In the genomic region with DNA sequence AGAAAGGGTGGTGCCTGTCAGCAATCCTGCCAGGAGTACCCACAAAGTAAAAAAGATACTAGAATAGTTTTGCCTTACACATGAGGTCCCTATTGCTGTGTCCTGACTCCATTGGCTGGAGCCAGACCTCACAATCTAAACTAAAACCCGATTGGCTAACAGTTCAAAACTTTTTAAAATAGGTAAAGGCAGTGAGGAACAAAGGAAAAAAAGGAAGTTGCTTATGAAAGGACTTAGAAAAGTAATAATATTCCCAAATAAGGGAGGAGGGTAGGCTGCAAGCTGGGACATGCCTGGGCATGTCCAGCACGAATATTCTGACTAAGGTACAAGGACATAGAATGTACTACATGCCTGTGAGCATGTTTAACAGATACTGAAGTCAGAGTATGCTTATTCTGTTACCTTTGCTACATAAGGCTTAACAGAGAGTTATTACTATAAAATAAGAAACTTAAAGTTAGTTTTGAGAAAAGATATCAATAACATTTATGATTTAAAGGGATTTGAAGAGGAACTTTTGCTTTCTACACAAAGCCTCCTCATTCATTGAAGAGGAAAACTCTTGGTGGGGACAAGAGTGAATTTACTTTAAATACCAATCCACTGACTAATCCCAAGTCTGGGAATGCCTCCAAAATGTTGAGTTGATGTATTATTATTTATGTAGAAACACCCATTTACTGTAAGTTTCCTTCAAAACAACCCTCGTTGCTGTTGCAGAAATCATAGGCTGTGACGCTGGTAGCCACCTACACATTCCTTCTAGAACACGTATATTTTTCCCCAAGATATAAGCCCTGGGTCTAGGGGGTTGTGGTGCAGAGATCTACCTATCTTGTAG, we compare ENCODE assay signal across 1 cellular context.
TF ChIP-seq lines count a peak whose summit lies in the region.

No MANE protein-coding gene starts in this region.

TF ChIP-seq in HCT116, 20 proteins besides CTCF, POLR2A, EP300 and RAD21 (continued from another document):
- TF ChIP-seq CEBPB (IDR thresholded peaks at IDR 0.05; ENCODE audit: low read depth), result peak; percentile 55; the same call in 1 of the 2 replicates
- TF ChIP-seq JUND (IDR thresholded peaks at IDR 0.05), result peak; percentile 75
- peak; percentile 91 for TF ChIP-seq SRF (IDR thresholded peaks at IDR 0.05; ENCODE audit: low read depth)
- TF ChIP-seq SP1 (IDR thresholded peaks at IDR 0.05; ENCODE audit: low read depth), result peak; percentile 65
